Comparison of ENCODE assay signal across 20 cellular contexts in genomic region chr14:69034612-69035262, GRCh38. TPM values are rescaled to one million over a fixed set of nuclear protein-coding genes. Genes with fewer than 3 reads are reported as not detected.
DNase-seq lines count a peak whose midpoint lies in the region; ATAC-seq and TF ChIP-seq lines count a peak whose summit lies in the region.
"Had no signal": no experiment of that assay in that cellular context is flagged by ENCODE, and none has a peak within 500 bp of the region (broad histone marks: within the 10 kb centered on the region; RNA-seq: fewer than 3 reads in every experiment).

No MANE protein-coding gene starts in this region.

- intact Hi-C loops in activated CD4-positive, alpha-beta T cell treated with anti-CD3 and anti-CD28 coated beads, Interleukin-2, amount 10 ng/mL, durations not matched to agents 24 days and 14 days (cut with micrococcal nuclease), result no loop called here

- H3K4me2 ChIP-seq in Karpas-422 (ENCODE audit: low read depth, low read length, poor library complexity, severe bottlenecking) (no peak overlapping the region), mesenchymal stem cell (ENCODE audit: low read length, poor library complexity, severe bottlenecking) (no peak overlapping the region)
- H3K4me2 ChIP-seq: KMS-11, SK-N-SH had no signal

- no peaks in the 10 kb centered on the region for H3K4me1 Mint-ChIP-seq in activated CD4-positive, alpha-beta T cell treated with anti-CD3 and anti-CD28 coated beads, Interleukin-2, amount 10 ng/mL, durations not matched to agents 24 days and 14 days

- H2BK12ac ChIP-seq in mesenchymal stem cell (ENCODE audit: low read length in 2 of 2), result no peak overlapping the region

- H3K9me3 ChIP-seq in Karpas-422 (ENCODE audit: low read length) (no peaks in the 10 kb centered on the region), mesenchymal stem cell (ENCODE audit: control insufficient read depth, low read length) (no peaks in the 10 kb centered on the region)
- H3K9me3 ChIP-seq: adrenal gland, SK-N-SH, transverse colon had no signal

- H4K8ac ChIP-seq in mesenchymal stem cell (ENCODE audit: low read length), result no peak overlapping the region

- H3K36me3 ChIP-seq in Karpas-422 (ENCODE audit: insufficient read depth, low read length) (no peaks in the 10 kb centered on the region), mesenchymal stem cell (ENCODE audit: control insufficient read depth in 1 of 2, insufficient read depth in 2 of 2, low read depth in 1 of 2, low read length in 2 of 2) (no peaks in the 10 kb centered on the region)
- H3K36me3 ChIP-seq: adrenal gland, transverse colon had no signal

- H3K4me3 Mint-ChIP-seq in activated CD4-positive, alpha-beta T cell treated with anti-CD3 and anti-CD28 coated beads, Interleukin-2, amount 10 ng/mL, durations not matched to agents 24 days and 14 days, result no peak overlapping the region
- H3K4me3 Mint-ChIP-seq: activated CD8-positive, alpha-beta memory T cell treated with anti-CD3 and anti-CD28 coated beads, Interleukin-2, amount 10 ng/mL, durations not matched to agents 7 days and 5 days had no signal

- no peak overlapping the region for H2AK5ac ChIP-seq in mesenchymal stem cell (ENCODE audit: low read length, severe bottlenecking)

- H2BK15ac ChIP-seq in mesenchymal stem cell (ENCODE audit: low read depth, poor library complexity, severe bottlenecking), result no peak overlapping the region

- H3K27ac Mint-ChIP-seq in activated CD4-positive, alpha-beta T cell treated with anti-CD3 and anti-CD28 coated beads, Interleukin-2, amount 10 ng/mL, durations not matched to agents 24 days and 14 days, result no peak overlapping the region
- H3K27ac Mint-ChIP-seq: activated CD8-positive, alpha-beta memory T cell treated with anti-CD3 and anti-CD28 coated beads, Interleukin-2, amount 10 ng/mL, durations not matched to agents 7 days and 5 days had no signal

- H3K14ac ChIP-seq in mesenchymal stem cell (ENCODE audit: low read length in 2 of 2), result no peak overlapping the region

- H3K9ac ChIP-seq in Karpas-422 (ENCODE audit: low read length) (no peak overlapping the region), mesenchymal stem cell (ENCODE audit: low read length) (peak overlapping the region; percentile 30)
- H3K9ac ChIP-seq: KMS-11, SK-N-SH had no signal

- 66% methylated on average over 3 of the region's 7 CpGs for WGBS in mesenchymal stem cell

- ATAC-seq in GM21367 (IDR thresholded peaks at IDR 0.05; ENCODE audit: unreplicated experiment), result no peak
- ATAC-seq: activated CD8-positive, alpha-beta memory T cell treated with anti-CD3 and anti-CD28 coated beads, Interleukin-2, amount 10 ng/mL, durations not matched to agents 7 days and 5 days; left lobe of liver; Panc1; right cardiac atrium had no signal

- no peak overlapping the region for H3K27ac ChIP-seq in Karpas-422 (ENCODE audit: low read length)
- no peak overlapping the region for H3K27ac ChIP-seq in mesenchymal stem cell (ENCODE audit: low read length, poor library complexity, severe bottlenecking)
- H3K27ac ChIP-seq: adrenal gland, KMS-11, transverse colon had no signal

- no peaks in the 10 kb centered on the region for H3K79me2 ChIP-seq in Karpas-422 (ENCODE audit: low read length)

- 0 out of 2 replicates have a peak, but pooled peaks cover 2% of the 10 kb centered on the region for H3K4me1 ChIP-seq in Karpas-422 (ENCODE audit: low read length)
- peaks cover 19% of the 10 kb centered on the region for H3K4me1 ChIP-seq in mesenchymal stem cell (ENCODE audit: control insufficient read depth, insufficient read depth, low read depth, low read length)

- no peak overlapping the region for H3K18ac ChIP-seq in mesenchymal stem cell (ENCODE audit: low read depth in 1 of 2, low read length in 2 of 2)

- H3K27me3 Mint-ChIP-seq in activated CD4-positive, alpha-beta T cell treated with anti-CD3 and anti-CD28 coated beads, Interleukin-2, amount 10 ng/mL, durations not matched to agents 24 days and 14 days, result peaks cover 22% of the 10 kb centered on the region

- H2BK120ac ChIP-seq in mesenchymal stem cell (ENCODE audit: low read depth, low read length), result no peak overlapping the region

- H4K91ac ChIP-seq in mesenchymal stem cell (ENCODE audit: low read length), result no peak overlapping the region

- H3K27me3 ChIP-seq in Karpas-422 (ENCODE audit: low read length) (no peaks in the 10 kb centered on the region), mesenchymal stem cell (ENCODE audit: control insufficient read depth in 1 of 2, insufficient read depth in 1 of 2, low read length in 2 of 2) (no peaks in the 10 kb centered on the region)
- H3K27me3 ChIP-seq: adrenal gland, transverse colon had no signal

- H3K79me1 ChIP-seq in mesenchymal stem cell (replicated peaks; ENCODE audit: low read length, poor library complexity, severe bottlenecking), result no peaks in the 10 kb centered on the region

- no peaks in the 10 kb centered on the region for H3K9me3 Mint-ChIP-seq in activated CD4-positive, alpha-beta T cell treated with anti-CD3 and anti-CD28 coated beads, Interleukin-2, amount 10 ng/mL, durations not matched to agents 24 days and 14 days

- H3K36me3 Mint-ChIP-seq in activated CD4-positive, alpha-beta T cell treated with anti-CD3 and anti-CD28 coated beads, Interleukin-2, amount 10 ng/mL, durations not matched to agents 24 days and 14 days (ENCODE audit: low read depth), result no peaks in the 10 kb centered on the region
- H3K36me3 Mint-ChIP-seq: activated CD8-positive, alpha-beta memory T cell treated with anti-CD3 and anti-CD28 coated beads, Interleukin-2, amount 10 ng/mL, durations not matched to agents 7 days and 5 days had no signal

- DNase-seq in Daoy (ENCODE audit: low read depth), result peak; percentile 53
- DNase-seq in Karpas-422, result peak; percentile 41
- DNase-seq in choroid plexus epithelial cell (ENCODE audit: low read depth), result peak; percentile 68
- DNase-seq in mesenchymal stem cell, result no peak
- DNase-seq in ureter (ENCODE audit: low spot score), result no peak
- DNase-seq in NCI-H446 (lab: John Stamatoyannopoulos, UW), result no peak
- DNase-seq in activated CD4-positive, alpha-beta T cell treated with anti-CD3 and anti-CD28 coated beads, Interleukin-2, amount 10 ng/mL, durations not matched to agents 24 days and 14 days, result no peak
- DNase-seq: activated CD8-positive, alpha-beta memory T cell treated with anti-CD3 and anti-CD28 coated beads, Interleukin-2, amount 10 ng/mL, durations not matched to agents 7 days and 5 days; adrenal gland; NCI-H1092 treated with DMSO at 0.1 percent for 48 hours; NCI-H774; right cardiac atrium; SK-N-SH; stimulated activated CD4-positive, alpha-beta T cell treated with anti-CD3 and anti-CD28 coated beads, Interleukin-15, amount 100 ng/mL, for 24 hours; stimulated activated naive CD4-positive, alpha-beta T cell; transverse colon had no signal

- no peaks in the 10 kb centered on the region for H4K20me1 ChIP-seq in Karpas-422 (ENCODE audit: insufficient read depth, low read depth, low read length)

- H3K23ac ChIP-seq in mesenchymal stem cell (ENCODE audit: low read length in 2 of 2), result no peak overlapping the region

- no peak overlapping the region for H3K4ac ChIP-seq in mesenchymal stem cell (ENCODE audit: low read depth in 1 of 2, low read length in 2 of 2)

- peak; percentile 44 for TF ChIP-seq CTCF in choroid plexus epithelial cell (conservative IDR thresholded peaks at IDR 0.05; ENCODE audit: low read depth, low read length)

- H3K4me3 ChIP-seq in Karpas-422 (ENCODE audit: low read length) (no peak overlapping the region), choroid plexus epithelial cell (ENCODE audit: low read depth, low read length) (no peak overlapping the region), mesenchymal stem cell (ENCODE audit: insufficient read depth in 1 of 2, low read depth in 1 of 2, low read length in 2 of 2) (no peak overlapping the region)
- H3K4me3 ChIP-seq: adrenal gland, transverse colon had no signal

- no peak overlapping the region for H2AFZ ChIP-seq in Karpas-422 (ENCODE audit: low read length)
- no peak overlapping the region for H2AFZ ChIP-seq in mesenchymal stem cell (ENCODE audit: low read depth, low read length)

- H2BK5ac ChIP-seq in mesenchymal stem cell (ENCODE audit: low read depth, low read length, poor library complexity, severe bottlenecking), result no peak overlapping the region

- H3K9me2 ChIP-seq in Karpas-422 (replicated peaks; ENCODE audit: insufficient read depth, low read length), result no peaks in the 10 kb centered on the region
- H3K9me2 ChIP-seq: SK-N-SH had no signal

RNA-seq across cellular contexts. Expression of gene ACTN1, which starts 55.6 kb away (rescaled TPM):
- total RNA-seq in Daoy (2014; rRNA removed; shearing (Covaris generic)), result 317 and 318 TPM in 2 replicates
- total RNA-seq in Karpas-422 (2014; rRNA removed; shearing (Covaris generic); ENCODE audit: low replicate concordance), result 1.1 TPM in 1 of 2 replicates, not detected in the other
- polyA plus RNA-seq in mesenchymal stem cell (2013, experiment 1 of 2), result 359 TPM
- 344 TPM for polyA plus RNA-seq in mesenchymal stem cell (2013, experiment 2 of 2)
- total RNA-seq in ureter, result 286 TPM
- total RNA-seq in activated CD4-positive, alpha-beta T cell treated with anti-CD3 and anti-CD28 coated beads, Interleukin-2, amount 10 ng/mL, durations not matched to agents 24 days and 14 days, result 44.9 and 52.6 TPM in 2 replicates

Comparison
In these comparisons a context has a peak if more than half of its experiments do, and no peak if none do; other contexts are left out.
1. DNase-seq: peak in Daoy (single experiment), Karpas-422 (single experiment) and choroid plexus epithelial cell (single experiment); none in mesenchymal stem cell (single experiment), ureter (single experiment), NCI-H446 (0 of 2) and activated CD4-positive, alpha-beta T cell treated with anti-CD3 and anti-CD28 coated beads, Interleukin-2, amount 10 ng/mL, durations not matched to agents 24 days and 14 days (single experiment).
2. RNA of gene ACTN1, which starts 55.6 kb away (total RNA-seq): 317 to 318 TPM in Daoy, 286 TPM in ureter (single experiment) and 44.9 to 52.6 TPM in activated CD4-positive, alpha-beta T cell treated with anti-CD3 and anti-CD28 coated beads, Interleukin-2, amount 10 ng/mL, durations not matched to agents 24 days and 14 days; 1.1 TPM in Karpas-422; every median in the first group is over 10 times any median in the second.